23 cellular contexts compared by ENCODE assay signal in the genomic region with DNA sequence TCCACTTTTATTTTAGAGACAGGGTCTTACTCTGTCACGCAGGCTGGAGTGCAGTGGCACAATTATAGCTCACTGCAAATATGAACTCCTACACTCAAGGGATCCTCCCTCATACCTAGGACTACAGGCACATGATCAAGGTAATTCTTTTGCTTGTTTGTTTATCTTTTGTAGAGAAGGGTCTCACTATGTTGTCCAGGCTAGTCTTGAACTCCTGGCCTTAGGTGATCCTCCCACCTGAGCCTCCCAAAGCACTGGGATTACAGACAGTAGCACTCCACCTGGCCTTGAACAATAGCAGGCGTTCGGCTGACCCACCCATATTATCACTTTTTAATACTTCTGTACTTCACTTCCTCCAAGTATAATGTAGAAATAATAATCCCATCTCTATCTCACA. TPM values are rescaled to one million over a fixed set of nuclear protein-coding genes. Genes with fewer than 3 reads are reported as not detected.
A peak's percentile ranks its signal among the peaks of the same experiment; 100 is the strongest.
DNase-seq lines count a peak whose midpoint lies in the region; ATAC-seq and TF ChIP-seq lines count a peak whose summit lies in the region.
"Had no signal": no experiment of that assay in that cellular context is flagged by ENCODE, and none has a peak within 500 bp of the region (broad histone marks: within the 10 kb centered on the region; RNA-seq: fewer than 3 reads in every experiment).

No MANE protein-coding gene starts in this region.

- H3K23ac ChIP-seq in mesendoderm (ENCODE audit: low read length): no peak overlapping the region

- H4K20me1 ChIP-seq in DND-41 (ENCODE audit: insufficient read depth, low read length) (peaks cover 5% of the 10 kb centered on the region; the same call in 1 of the 2 replicates), SU-DHL-6 (ENCODE audit: low read depth, low read length) (no peaks in the 10 kb centered on the region)

- no peak overlapping the region for H3K4me2 ChIP-seq in DND-41 (ENCODE audit: insufficient read depth, low read length)
- no peak overlapping the region for H3K4me2 ChIP-seq in SU-DHL-6 (ENCODE audit: low read depth, low read length, poor library complexity, severe bottlenecking)
- no peak overlapping the region for H3K4me2 ChIP-seq in mesendoderm (ENCODE audit: low read length)

- peak overlapping the region; percentile 91; the same call in 1 of the 2 replicates for H2AFZ ChIP-seq in DND-41 (ENCODE audit: low read depth, low read length)
- peak overlapping the region; percentile 93 for H2AFZ ChIP-seq in SU-DHL-6 (ENCODE audit: low read depth, low read length, severe bottlenecking)

- H3F3A ChIP-seq in SU-DHL-6 (ENCODE audit: insufficient read depth): no peaks in the 10 kb centered on the region; the same call in 1 of the 2 replicates

- H3K27me3 ChIP-seq in DND-41 (ENCODE audit: insufficient read depth, low read length, poor library complexity): no peaks in the 10 kb centered on the region
- H3K27me3 ChIP-seq in SU-DHL-6 (ENCODE audit: low read length): no peaks in the 10 kb centered on the region
- no peaks in the 10 kb centered on the region for H3K27me3 ChIP-seq in mesendoderm (ENCODE audit: insufficient read depth, low read length, poor library complexity)
- no peaks in the 10 kb centered on the region for H3K27me3 ChIP-seq in gastrocnemius medialis
- H3K27me3 ChIP-seq: Peyer's patch had no signal

- TF ChIP-seq POLR2A in gastrocnemius medialis (IDR thresholded peaks at IDR 0.05): no peak

- H3K4ac ChIP-seq in mesendoderm (ENCODE audit: low read depth, low read length): no peak overlapping the region

- H3K56ac ChIP-seq in mesendoderm (ENCODE audit: low read length): no peak overlapping the region

- no peak overlapping the region for H2BK120ac ChIP-seq in mesendoderm (ENCODE audit: low read depth, low read length)

- WGBS in mesendoderm (ENCODE audit: extremely low coverage, insufficient coverage, low lambda C conversion rate): no CpG with 5 or more reads among the region's 3 CpGs

- TF ChIP-seq CTCF in DND-41 (IDR thresholded peaks at IDR 0.05; ENCODE audit: borderline replicate concordance, extremely low read depth, low read length, poor library complexity, severe bottlenecking) (no peak), HEK293 (tag by site-specific recombination; IDR thresholded peaks at IDR 0.05) (no peak), SU-DHL-6 (IDR thresholded peaks at IDR 0.05; ENCODE audit: insufficient read depth, low read length, poor library complexity, severe bottlenecking) (no peak), gastrocnemius medialis (IDR thresholded peaks at IDR 0.05 in 4 of 5, conservative IDR thresholded peaks at IDR 0.05 in 1 of 5) (no peak)

- no peak overlapping the region for H3K27ac ChIP-seq in DND-41 (ENCODE audit: low read length)
- H3K27ac ChIP-seq in HEK293 (ENCODE audit: extremely low read depth, low read depth, low read length): no peak overlapping the region
- no peak overlapping the region for H3K27ac ChIP-seq in SU-DHL-6 (ENCODE audit: low read depth, low read length)
- no peak overlapping the region for H3K27ac ChIP-seq in mesendoderm (ENCODE audit: low read depth, low read length)
- no peak overlapping the region for H3K27ac ChIP-seq in gastrocnemius medialis
- H3K27ac ChIP-seq: Peyer's patch had no signal

- H3K4me3 ChIP-seq in DND-41 (ENCODE audit: low read depth in 1 of 2, low read length in 2 of 2) (no peak overlapping the region), HEK293 (ENCODE audit: low read depth, low read length) (no peak overlapping the region), SU-DHL-6 (ENCODE audit: insufficient read depth, low read length, poor library complexity, severe bottlenecking) (no peak overlapping the region), mesendoderm (ENCODE audit: low read length) (no peak overlapping the region), gastrocnemius medialis (no peak overlapping the region)
- H3K4me3 ChIP-seq: A549, GM12878, Peyer's patch had no signal

- H3K18ac ChIP-seq in mesendoderm (ENCODE audit: low read length): no peak overlapping the region

- no peaks in the 10 kb centered on the region for H3K9me3 ChIP-seq in DND-41 (ENCODE audit: insufficient read depth, low read length, severe bottlenecking)
- H3K9me3 ChIP-seq in HEK293 (ENCODE audit: control insufficient read depth, insufficient read depth, low read depth, low read length): no peaks in the 10 kb centered on the region
- H3K9me3 ChIP-seq in SU-DHL-6 (ENCODE audit: insufficient read depth, low read length): no peaks in the 10 kb centered on the region
- H3K9me3 ChIP-seq in gastrocnemius medialis: no peaks in the 10 kb centered on the region
- H3K9me3 ChIP-seq: A549, Peyer's patch had no signal

- peaks cover 15% of the 10 kb centered on the region for H3K36me3 ChIP-seq in DND-41 (ENCODE audit: insufficient read depth, low read length)
- peaks cover 0 to 8% of the 10 kb centered on the region in 2 experiments; a peak in 2 of 3 replicates for H3K36me3 ChIP-seq in HEK293 (ENCODE audit: control insufficient read depth in 2 of 2, insufficient read depth in 1 of 2, low read length in 2 of 2)
- no peaks in the 10 kb centered on the region for H3K36me3 ChIP-seq in SU-DHL-6 (ENCODE audit: low read length)
- H3K36me3 ChIP-seq in mesendoderm (ENCODE audit: control insufficient read depth, insufficient read depth, low read length): no peaks in the 10 kb centered on the region
- H3K36me3 ChIP-seq in gastrocnemius medialis: no peaks in the 10 kb centered on the region
- H3K36me3 ChIP-seq: Peyer's patch had no signal

- CTCF ChIA-PET in HEK293 (lab: Yijun Ruan, JAX): interaction anchor here (8.4 kb wide), 1 partner anchor 11 kb away, joined by 55 read pairs; no protein-coding TSS in a partner anchor

- no peak overlapping the region for H3K9ac ChIP-seq in DND-41 (ENCODE audit: low read depth, low read length)
- H3K9ac ChIP-seq in SU-DHL-6 (ENCODE audit: low read length): no peak overlapping the region
- H3K9ac ChIP-seq in mesendoderm (ENCODE audit: low read length): no peak overlapping the region

- in situ Hi-C loops in gastrocnemius medialis (cut with MboI; ENCODE audit: low sequenced_read_pairs in 4 of 4): no loop called here

- H4K8ac ChIP-seq in mesendoderm (ENCODE audit: low read depth, low read length): no peak overlapping the region

- H3K79me2 ChIP-seq in DND-41 (ENCODE audit: insufficient read depth, low read length) (peaks cover 36% of the 10 kb centered on the region), SU-DHL-6 (ENCODE audit: insufficient read depth, low read length) (peaks cover 35% of the 10 kb centered on the region), mesendoderm (ENCODE audit: control insufficient read depth, insufficient read depth, low read length) (peaks cover 16% of the 10 kb centered on the region)

- intact Hi-C loops in left cardiac atrium (cut with DNase I): no loop called here
- intact Hi-C loops in gastrocnemius medialis (cut with DNase I; ENCODE audit: low total_unique reads): loop anchor here (5.0 kb wide), 1 partner anchor 141 kb away; a partner anchor contains a TSS

- DNase-seq in DND-41 (no peak), mesendoderm (no peak), left cardiac atrium (no peak), gastrocnemius medialis (no peak)
- DNase-seq in stimulated activated CD8-positive, alpha-beta memory T cell treated with anti-CD3 and anti-CD28 coated beads, Interleukin-4, amount 100 ng/mL, for 48 hours: no peak
- DNase-seq in activated CD4-positive, alpha-beta T cell treated with anti-CD3 and anti-CD28 coated beads, Interleukin-2, amount 50 U/mL, for 1 hour: no peak
- DNase-seq: C1 segment of cervical spinal cord; CD4-positive, alpha-beta memory T cell; COR-L47; DMS53; EL; GDM1; MM.1S; NCI-H1417; NCI-H1694 treated with DMSO at 0.1 percent for 48 hours; NCI-H2081; NCI-H2227 treated with DMSO at 0.1 percent for 48 hours; NCI-H526 treated with DMSO at 0.1 percent for 48 hours; Peyer's patch had no signal

- H2AK5ac ChIP-seq in mesendoderm (ENCODE audit: low read length): no peak overlapping the region

- H3K9me2 ChIP-seq in SU-DHL-6 (replicated peaks; ENCODE audit: insufficient read depth, low read length): no peaks in the 10 kb centered on the region

- no peak overlapping the region for H4K5ac ChIP-seq in mesendoderm (ENCODE audit: low read length)

- H3K4me1 ChIP-seq in DND-41 (ENCODE audit: insufficient read depth, low read length) (peaks cover 31% of the 10 kb centered on the region), HEK293 (ENCODE audit: control insufficient read depth, insufficient read depth, low read length) (0 out of 2 replicates have a peak, but pooled peaks cover 3% of the 10 kb centered on the region), mesendoderm (ENCODE audit: control insufficient read depth, low read depth, low read length) (no peaks in the 10 kb centered on the region), gastrocnemius medialis (peaks cover 6 to 11% of the 10 kb centered on the region in 2 donors)

- H2BK15ac ChIP-seq in mesendoderm (replicated peaks; ENCODE audit: low read depth): peak overlapping the region; percentile 94

- H3K79me1 ChIP-seq in mesendoderm (ENCODE audit: low read length): peaks cover 2% of the 10 kb centered on the region

- ATAC-seq in DND-41 (ENCODE audit: insufficient read depth, low read depth) (no peak), left cardiac atrium (no peak), gastrocnemius medialis (no peak)
- ATAC-seq: A549, GM12878 had no signal

- POLR2A ChIA-PET in HEK293 (lab: Yijun Ruan, JAX): no interaction called here

- no peak overlapping the region for H2BK5ac ChIP-seq in mesendoderm (ENCODE audit: low read length)

TF ChIP-seq in HEK293, 187 proteins besides CTCF, POLR2A, EP300 and RAD21:
- no peak for TF ChIP-seq ZNF654 (tag by site-specific recombination; IDR thresholded peaks at IDR 0.05; ENCODE audit: low read depth)
- TF ChIP-seq ZNF121 (tag by site-specific recombination; IDR thresholded peaks at IDR 0.05): peak; percentile 86

RNA-seq across cellular contexts. Expression of a gene that starts 1.4 kb away (rescaled TPM):
- polyA plus RNA-seq in mesendoderm (2013, experiment 1 of 2): 43.4 TPM
- 45.3 TPM for polyA plus RNA-seq in mesendoderm (2013, experiment 2 of 2)
- total RNA-seq in left cardiac atrium: 10 to 100 TPM in 1 of 2 donors, 1 to 10 TPM in 1; 4.8 to 10.4 TPM
- 10 to 100 TPM in 1 of 4 donors, 1 to 10 TPM in 3; 5.6 to 13.3 (median 6.5) TPM for total RNA-seq in gastrocnemius medialis

RNA-seq across cellular contexts. Expression of a gene that starts 30.7 kb away (rescaled TPM):
- polyA plus RNA-seq in mesendoderm (2013, experiment 1 of 2): 0.59 TPM
- polyA plus RNA-seq in mesendoderm (2013, experiment 2 of 2): 0.73 TPM
- 1 to 10 TPM; 1.2 to 4.1 TPM for total RNA-seq in left cardiac atrium
- under 1 TPM in 2 of 4 donors, not detected in 2; 0.15 to 0.53 TPM for total RNA-seq in gastrocnemius medialis
- polyA plus RNA-seq: CD4-positive, alpha-beta memory T cell had no signal

RNA-seq across cellular contexts. Expression of a gene that starts 53.9 kb away (rescaled TPM):
- polyA plus RNA-seq in mesendoderm (2013, experiment 1 of 2): not detected
- not detected for polyA plus RNA-seq in mesendoderm (2013, experiment 2 of 2)
- under 1 TPM; 0.13 to 0.77 TPM for total RNA-seq in left cardiac atrium
- total RNA-seq in gastrocnemius medialis: not detected
- total RNA-seq: CD4-positive, alpha-beta memory T cell; GM12878; Peyer's patch had no signal
- polyA plus RNA-seq: CD4-positive, alpha-beta memory T cell; GM12878 had no signal

RNA-seq across cellular contexts. Expression of a gene that starts 58.5 kb away (rescaled TPM):
- polyA plus RNA-seq in mesendoderm (2013, experiment 1 of 2): 94.9 TPM
- 97.5 TPM for polyA plus RNA-seq in mesendoderm (2013, experiment 2 of 2)
- 10 to 100 TPM; 18.3 to 27.7 TPM for total RNA-seq in left cardiac atrium
- 10 to 100 TPM; 16.9 to 27.3 (median 20.1) TPM for total RNA-seq in gastrocnemius medialis
